1 cellular context compared by ENCODE assay signal in the genomic region with DNA sequence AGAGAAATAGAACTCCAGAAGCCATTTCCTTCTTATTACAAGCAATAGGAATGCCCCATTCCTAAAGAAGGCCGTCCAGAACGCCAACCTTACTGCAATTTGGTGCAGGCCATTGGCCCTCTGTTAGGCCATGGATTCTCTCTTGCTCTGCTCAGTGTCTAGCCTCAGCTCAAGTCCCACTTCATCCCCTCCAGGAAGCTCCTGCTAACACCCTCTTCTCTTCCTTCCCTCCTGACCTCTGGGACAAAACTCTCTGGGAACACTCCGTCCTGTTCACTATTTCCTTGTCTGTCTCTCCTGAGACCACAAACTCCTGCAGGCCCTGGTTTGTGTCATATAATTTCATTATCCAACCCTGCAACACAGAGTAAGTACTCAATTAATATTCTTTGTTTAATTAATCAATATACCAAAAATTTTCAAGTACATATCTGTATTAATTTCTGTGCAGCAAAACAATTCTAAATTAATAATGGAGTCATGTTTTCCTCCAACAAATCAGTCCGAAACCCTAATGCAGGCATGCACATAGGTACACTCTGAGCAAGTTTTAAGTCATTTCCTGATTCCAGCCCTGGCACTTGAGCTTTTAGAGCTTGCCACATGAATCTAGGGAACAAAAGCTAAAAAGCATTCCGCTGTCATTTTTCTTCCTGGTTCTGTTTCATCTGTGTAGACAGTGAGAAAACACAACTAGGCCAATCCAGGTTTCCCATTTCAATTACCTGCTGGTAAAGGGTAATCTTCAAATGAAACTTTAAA.
TF ChIP-seq lines count a peak whose summit lies in the region.

No MANE protein-coding gene starts in this region.

TF ChIP-seq in HCT116, 20 proteins besides CTCF, POLR2A, EP300 and RAD21 (continued from another document):
- TF ChIP-seq, protein P1, sequence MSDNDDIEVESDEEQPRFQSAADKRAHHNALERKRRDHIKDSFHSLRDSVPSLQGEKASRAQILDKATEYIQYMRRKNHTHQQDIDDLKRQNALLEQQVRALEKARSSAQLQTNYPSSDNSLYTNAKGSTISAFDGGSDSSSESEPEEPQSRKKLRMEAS (IDR thresholded peaks at IDR 0.05), result no peak
- no peak for TF ChIP-seq POLR2AphosphoS5 (IDR thresholded peaks at IDR 0.05; ENCODE audit: low read depth, low read length)
